Comparison of ENCODE assay signal across 1 cellular context in the genomic region with DNA sequence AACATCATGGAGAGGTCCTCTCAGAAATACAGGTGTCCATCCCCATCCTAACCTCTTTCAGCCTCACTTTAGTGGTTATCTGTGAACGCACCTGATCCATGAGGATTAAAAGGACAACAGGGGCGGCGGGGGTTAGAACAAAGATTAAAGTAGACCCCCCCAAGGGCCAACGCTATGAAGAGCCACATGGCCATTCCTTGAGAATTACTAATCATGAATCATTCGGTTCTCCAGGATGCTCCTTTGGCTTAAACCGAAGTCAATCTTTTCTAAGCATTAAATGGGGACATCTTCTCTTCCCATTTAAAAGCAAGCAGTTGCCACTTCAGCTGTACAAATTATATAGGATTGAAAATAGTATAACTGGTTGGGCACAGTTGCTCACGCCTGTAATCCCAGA.
TF ChIP-seq lines count a peak whose summit lies in the region.

No MANE protein-coding gene starts in this region.

TF ChIP-seq in SK-N-SH treated with all-trans-retinoic acid at 6 μM for 48 hours, 23 proteins besides CTCF, POLR2A, EP300 and RAD21 (continued from another document):
- TF ChIP-seq, protein P1, sequence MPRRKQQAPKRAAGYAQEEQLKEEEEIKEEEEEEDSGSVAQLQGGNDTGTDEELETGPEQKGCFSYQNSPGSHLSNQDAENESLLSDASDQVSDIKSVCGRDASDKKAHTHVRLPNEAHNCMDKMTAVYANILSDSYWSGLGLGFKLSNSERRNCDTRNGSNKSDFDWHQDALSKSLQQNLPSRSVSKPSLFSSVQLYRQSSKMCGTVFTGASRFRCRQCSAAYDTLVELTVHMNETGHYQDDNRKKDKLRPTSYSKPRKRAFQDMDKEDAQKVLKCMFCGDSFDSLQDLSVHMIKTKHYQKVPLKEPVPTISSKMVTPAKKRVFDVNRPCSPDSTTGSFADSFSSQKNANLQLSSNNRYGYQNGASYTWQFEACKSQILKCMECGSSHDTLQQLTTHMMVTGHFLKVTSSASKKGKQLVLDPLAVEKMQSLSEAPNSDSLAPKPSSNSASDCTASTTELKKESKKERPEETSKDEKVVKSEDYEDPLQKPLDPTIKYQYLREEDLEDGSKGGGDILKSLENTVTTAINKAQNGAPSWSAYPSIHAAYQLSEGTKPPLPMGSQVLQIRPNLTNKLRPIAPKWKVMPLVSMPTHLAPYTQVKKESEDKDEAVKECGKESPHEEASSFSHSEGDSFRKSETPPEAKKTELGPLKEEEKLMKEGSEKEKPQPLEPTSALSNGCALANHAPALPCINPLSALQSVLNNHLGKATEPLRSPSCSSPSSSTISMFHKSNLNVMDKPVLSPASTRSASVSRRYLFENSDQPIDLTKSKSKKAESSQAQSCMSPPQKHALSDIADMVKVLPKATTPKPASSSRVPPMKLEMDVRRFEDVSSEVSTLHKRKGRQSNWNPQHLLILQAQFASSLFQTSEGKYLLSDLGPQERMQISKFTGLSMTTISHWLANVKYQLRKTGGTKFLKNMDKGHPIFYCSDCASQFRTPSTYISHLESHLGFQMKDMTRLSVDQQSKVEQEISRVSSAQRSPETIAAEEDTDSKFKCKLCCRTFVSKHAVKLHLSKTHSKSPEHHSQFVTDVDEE (CRISPR knock-in tag; IDR thresholded peaks at IDR 0.05) = no peak
- no peak for TF ChIP-seq BACH2 (CRISPR knock-in tag; IDR thresholded peaks at IDR 0.05; ENCODE audit: borderline replicate concordance)
- TF ChIP-seq CSDC2 (CRISPR knock-in tag; IDR thresholded peaks at IDR 0.05) = no peak
- no peak for TF ChIP-seq ZC3H10 (CRISPR knock-in tag; IDR thresholded peaks at IDR 0.05)
- no peak for TF ChIP-seq RARB (CRISPR knock-in tag; IDR thresholded peaks at IDR 0.05)
- no peak for TF ChIP-seq ARNTL (CRISPR knock-in tag; IDR thresholded peaks at IDR 0.05; ENCODE audit: borderline replicate concordance, low read depth)
- no peak for TF ChIP-seq PPARA (CRISPR knock-in tag; IDR thresholded peaks at IDR 0.05; ENCODE audit: borderline replicate concordance)
- TF ChIP-seq, protein P2, sequence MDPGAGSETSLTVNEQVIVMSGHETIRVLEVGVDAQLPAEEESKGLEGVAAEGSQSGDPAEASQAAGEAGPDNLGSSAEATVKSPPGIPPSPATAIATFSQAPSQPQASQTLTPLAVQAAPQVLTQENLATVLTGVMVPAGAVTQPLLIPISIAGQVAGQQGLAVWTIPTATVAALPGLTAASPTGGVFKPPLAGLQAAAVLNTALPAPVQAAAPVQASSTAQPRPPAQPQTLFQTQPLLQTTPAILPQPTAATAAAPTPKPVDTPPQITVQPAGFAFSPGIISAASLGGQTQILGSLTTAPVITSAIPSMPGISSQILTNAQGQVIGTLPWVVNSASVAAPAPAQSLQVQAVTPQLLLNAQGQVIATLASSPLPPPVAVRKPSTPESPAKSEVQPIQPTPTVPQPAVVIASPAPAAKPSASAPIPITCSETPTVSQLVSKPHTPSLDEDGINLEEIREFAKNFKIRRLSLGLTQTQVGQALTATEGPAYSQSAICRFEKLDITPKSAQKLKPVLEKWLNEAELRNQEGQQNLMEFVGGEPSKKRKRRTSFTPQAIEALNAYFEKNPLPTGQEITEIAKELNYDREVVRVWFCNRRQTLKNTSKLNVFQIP (CRISPR knock-in tag; IDR thresholded peaks at IDR 0.05; ENCODE audit: borderline replicate concordance, low read depth) = no peak
- no peak for TF ChIP-seq SNAI2 (CRISPR knock-in tag; IDR thresholded peaks at IDR 0.05)
- no peak for TF ChIP-seq ZNF565 (CRISPR knock-in tag; conservative IDR thresholded peaks at IDR 0.05; ENCODE audit: low read depth)
